In the genomic region with DNA sequence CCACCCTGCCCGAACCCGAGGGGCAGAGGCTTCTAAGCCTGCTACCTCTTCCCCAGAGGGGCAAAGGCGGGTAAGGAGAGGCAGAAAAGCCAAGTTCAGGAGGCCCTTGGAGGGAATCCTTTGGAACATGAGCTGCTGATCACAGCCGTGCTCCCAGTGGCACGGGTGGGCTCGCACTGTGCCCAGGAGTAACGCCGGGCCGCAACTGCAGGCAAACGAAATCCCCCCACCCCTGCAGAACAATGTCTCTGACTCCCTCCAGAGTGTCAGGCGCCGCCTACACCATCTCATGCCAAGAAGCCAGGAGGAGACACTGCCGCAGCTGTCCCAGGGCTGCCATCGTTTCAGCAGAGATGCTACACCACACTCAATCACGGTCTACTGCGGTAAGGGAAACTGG, we compare ENCODE assay signal across 1 cellular context.
TF ChIP-seq lines count a peak whose summit lies in the region.

No MANE protein-coding gene starts in this region.

TF ChIP-seq in GM12878, 131 proteins besides CTCF, POLR2A, EP300 and RAD21:
- no peak for TF ChIP-seq RAD51 (IDR thresholded peaks at IDR 0.05)
- no peak for TF ChIP-seq EZH2 (IDR thresholded peaks at IDR 0.05; ENCODE audit: borderline replicate concordance, control insufficient read depth, low read depth, low read length)
- no peak for TF ChIP-seq MEF2A (IDR thresholded peaks at IDR 0.05; ENCODE audit: insufficient read depth, low read depth, low read length)
- TF ChIP-seq BACH1 (IDR thresholded peaks at IDR 0.05; ENCODE audit: borderline replicate concordance) = no peak
- no peak for TF ChIP-seq RELA (IDR thresholded peaks at IDR 0.05; ENCODE audit: borderline replicate concordance, partially characterized antibody)
- no peak for TF ChIP-seq SMC3 (IDR thresholded peaks at IDR 0.05; ENCODE audit: borderline replicate concordance, low read length)
- no peak for TF ChIP-seq ETV6 (conservative IDR thresholded peaks at IDR 0.05 in 1 of 2, IDR thresholded peaks at IDR 0.05 in 1 of 2; ENCODE audit: borderline replicate concordance in 1 of 2, low read depth in 1 of 2)
- no peak for TF ChIP-seq RB1 (IDR thresholded peaks at IDR 0.05; ENCODE audit: borderline replicate concordance)
